35 cellular contexts compared by ENCODE assay signal in the genomic region with DNA sequence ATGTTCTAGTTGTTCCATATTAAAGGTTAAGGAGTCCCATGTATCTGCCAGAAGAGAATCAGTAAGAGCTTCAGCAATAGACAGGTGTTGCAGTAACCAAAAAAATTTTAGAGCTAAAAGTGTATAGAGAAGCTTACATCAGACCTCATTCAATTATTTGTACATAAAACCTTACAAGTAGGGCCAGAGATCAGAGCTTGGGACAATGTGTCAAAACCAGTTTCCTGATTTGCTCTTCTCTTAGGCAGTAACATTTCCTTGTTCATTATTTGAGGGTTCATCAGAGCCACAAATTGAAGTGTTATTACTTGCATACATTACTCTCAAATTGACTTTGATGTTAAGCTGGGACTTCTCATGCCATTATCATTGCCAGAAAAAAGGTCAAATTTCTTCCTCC.
"Had no signal": no experiment of that assay in that cellular context is flagged by ENCODE, and none has a peak within 500 bp of the region (broad histone marks: within the 10 kb centered on the region; RNA-seq: fewer than 3 reads in every experiment).

No MANE protein-coding gene starts in this region.

- H3K9me3 Mint-ChIP-seq: activated B cell treated with CpG ODN at 0.5 μM for 24 hours; activated CD8-positive, alpha-beta T cell treated with anti-CD3 and anti-CD28 coated beads for 36 hours; activated naive CD4-positive, alpha-beta T cell treated with anti-CD3 and anti-CD28 coated beads for 36 hours; activated naive CD4-positive, alpha-beta T cell treated with anti-CD3 and anti-CD28 coated beads, Interleukin-2, amount 50 U/mL, for 24 hours; activated naive CD8-positive, alpha-beta T cell treated with anti-CD3 and anti-CD28 coated beads for 36 hours; activated naive CD8-positive, alpha-beta T cell treated with anti-CD3 and anti-CD28 coated beads, Interleukin-2, amount 50 U/mL, for 24 hours; activated T-cell treated with anti-CD3 and anti-CD28 coated beads, Interleukin-2, amount 50 U/mL, for 4 hours; activated T-helper 1 cell treated with anti-CD3 and anti-CD28 coated beads, Interleukin-12 subunit alpha, Interleukin-12 subunit beta, Interleukin-2, Interleukin-4 antibody, amounts not matched to agents 30 ng/mL and 10 ng/mL and 1 ng/mL, durations not matched to agents 14 hours and 24 hours and 36 hours; activated T-helper 2 cell treated with anti-CD3 and anti-CD28 coated beads, Interferon-gamma antibody, Interleukin-2, Interleukin-4, amounts not matched to agents 10 μg/mL and 5 μg/mL and 100 μg/mL, durations not matched to agents 14 hours and 24 hours and 36 hours; dendritic cell treated with granulocyte-macrophage colony-stimulating factor and Interleukin-4, amounts not matched to agents 40 ng/mL and 50 ng/mL, for 4 days; T-helper 2 cell treated with Interferon-gamma antibody and Interleukin-4, amounts not matched to agents 5 μg/mL and 100 μg/mL, for 36 hours had no signal

- ATAC-seq: activated CD4-positive, CD25-positive, alpha-beta regulatory T cell treated with anti-CD3 and anti-CD28 coated beads, Interleukin-2, amount 50 U/mL, for 24 hours; activated CD8-positive, alpha-beta T cell treated with anti-CD3 and anti-CD28 coated beads for 36 hours; activated naive CD8-positive, alpha-beta T cell treated with anti-CD3 and anti-CD28 coated beads, Interleukin-2, amount 50 U/mL, for 24 hours; activated T-cell treated with anti-CD3 and anti-CD28 coated beads, Interleukin-2, amount 50 U/mL, for 4 hours; body of pancreas; foreskin keratinocyte; gastrocnemius medialis; heart left ventricle; T-helper 17 cell had no signal

- H3K4me3 Mint-ChIP-seq: activated B cell treated with CpG ODN at 0.5 μM for 24 hours; activated CD8-positive, alpha-beta T cell treated with anti-CD3 and anti-CD28 coated beads for 36 hours; activated naive CD4-positive, alpha-beta T cell treated with anti-CD3 and anti-CD28 coated beads for 36 hours; activated naive CD4-positive, alpha-beta T cell treated with anti-CD3 and anti-CD28 coated beads, Interleukin-2, amount 50 U/mL, for 24 hours; activated naive CD8-positive, alpha-beta T cell treated with anti-CD3 and anti-CD28 coated beads for 36 hours; activated naive CD8-positive, alpha-beta T cell treated with anti-CD3 and anti-CD28 coated beads, Interleukin-2, amount 50 U/mL, for 24 hours; activated T-cell treated with anti-CD3 and anti-CD28 coated beads, Interleukin-2, amount 50 U/mL, for 4 hours; activated T-helper 1 cell treated with anti-CD3 and anti-CD28 coated beads, Interleukin-12 subunit alpha, Interleukin-12 subunit beta, Interleukin-2, Interleukin-4 antibody, amounts not matched to agents 30 ng/mL and 10 ng/mL and 1 ng/mL, durations not matched to agents 14 hours and 24 hours and 36 hours; dendritic cell treated with granulocyte-macrophage colony-stimulating factor and Interleukin-4, amounts not matched to agents 40 ng/mL and 50 ng/mL, for 4 days; T-helper 17 cell; T-helper 2 cell treated with Interferon-gamma antibody and Interleukin-4, amounts not matched to agents 5 μg/mL and 100 μg/mL, for 36 hours had no signal

- DNase-seq: activated B cell treated with CpG ODN at 0.5 μM for 24 hours; activated CD4-positive, alpha-beta T cell treated with anti-CD3 and anti-CD28 coated beads for 48 hours; activated CD4-positive, alpha-beta T cell treated with anti-CD3 and anti-CD28 coated beads, Interleukin-2, amount 50 U/mL, for 1 hour; activated CD4-positive, alpha-beta T cell treated with anti-CD3 and anti-CD28 coated beads, Interleukin-2, amount 50 U/mL, for 48 hours; activated CD8-positive, alpha-beta memory T cell treated with anti-CD3 and anti-CD28 coated beads for 24 hours; activated CD8-positive, alpha-beta T cell treated with anti-CD3 and anti-CD28 coated beads for 36 hours; activated effector memory CD4-positive, alpha-beta T cell treated with anti-CD3 and anti-CD28 coated beads, Interleukin-2, amount 50 U/mL, for 16 hours; activated naive CD4-positive, alpha-beta T cell treated with anti-CD3 and anti-CD28 coated beads for 36 hours; activated naive CD8-positive, alpha-beta T cell treated with anti-CD3 and anti-CD28 coated beads for 36 hours; activated naive CD8-positive, alpha-beta T cell treated with anti-CD3 and anti-CD28 coated beads, Interleukin-2, amount 50 U/mL, for 24 hours; activated T-cell treated with anti-CD3 and anti-CD28 coated beads, Interleukin-2, amount 50 U/mL, for 4 hours; adrenal gland; amygdala; aorta; body of pancreas; caudate nucleus; cerebellar nuclear complex; colonic mucosa; dorsolateral prefrontal cortex; effector memory CD4-positive, alpha-beta T cell; erythroblast; foreskin keratinocyte; gastrocnemius medialis; glutamatergic neuron; heart left ventricle; T-helper 17 cell; T1000; WERI-Rb-1 had no signal

- H3K27ac Mint-ChIP-seq: activated B cell treated with CpG ODN at 0.5 μM for 24 hours; activated CD8-positive, alpha-beta T cell treated with anti-CD3 and anti-CD28 coated beads for 36 hours; activated naive CD4-positive, alpha-beta T cell treated with anti-CD3 and anti-CD28 coated beads for 36 hours; activated naive CD4-positive, alpha-beta T cell treated with anti-CD3 and anti-CD28 coated beads, Interleukin-2, amount 50 U/mL, for 24 hours; activated naive CD8-positive, alpha-beta T cell treated with anti-CD3 and anti-CD28 coated beads for 36 hours; activated naive CD8-positive, alpha-beta T cell treated with anti-CD3 and anti-CD28 coated beads, Interleukin-2, amount 50 U/mL, for 24 hours; activated T-helper 1 cell treated with anti-CD3 and anti-CD28 coated beads, Interleukin-12 subunit alpha, Interleukin-12 subunit beta, Interleukin-2, Interleukin-4 antibody, amounts not matched to agents 30 ng/mL and 10 ng/mL and 1 ng/mL, durations not matched to agents 14 hours and 24 hours and 36 hours; activated T-helper 2 cell treated with anti-CD3 and anti-CD28 coated beads, Interferon-gamma antibody, Interleukin-2, Interleukin-4, amounts not matched to agents 10 μg/mL and 5 μg/mL and 100 μg/mL, durations not matched to agents 14 hours and 24 hours and 36 hours; dendritic cell treated with granulocyte-macrophage colony-stimulating factor and Interleukin-4, amounts not matched to agents 40 ng/mL and 50 ng/mL, for 4 days; T-helper 17 cell; T-helper 2 cell treated with Interferon-gamma antibody and Interleukin-4, amounts not matched to agents 5 μg/mL and 100 μg/mL, for 36 hours had no signal

- H3K27me3 ChIP-seq: adrenal gland, body of pancreas, colonic mucosa, dorsolateral prefrontal cortex, esophagus muscularis mucosa, foreskin keratinocyte, gastrocnemius medialis, heart left ventricle had no signal

- H3K4me3 ChIP-seq: adrenal gland, body of pancreas, colonic mucosa, dorsolateral prefrontal cortex, esophagus muscularis mucosa, gastrocnemius medialis, heart left ventricle had no signal

- H3K36me3 ChIP-seq: adrenal gland, colonic mucosa, esophagus muscularis mucosa, gastrocnemius medialis, heart left ventricle, WERI-Rb-1 had no signal

- H3K4me1 ChIP-seq: adrenal gland, body of pancreas, colonic mucosa, esophagus muscularis mucosa, foreskin keratinocyte, gastrocnemius medialis, heart left ventricle had no signal

- H3K4me1 Mint-ChIP-seq: activated B cell treated with CpG ODN at 0.5 μM for 24 hours; activated naive CD4-positive, alpha-beta T cell treated with anti-CD3 and anti-CD28 coated beads, Interleukin-2, amount 50 U/mL, for 24 hours; activated naive CD8-positive, alpha-beta T cell treated with anti-CD3 and anti-CD28 coated beads for 36 hours; activated naive CD8-positive, alpha-beta T cell treated with anti-CD3 and anti-CD28 coated beads, Interleukin-2, amount 50 U/mL, for 24 hours; T-helper 17 cell had no signal

- H3K27me3 Mint-ChIP-seq: activated B cell treated with CpG ODN at 0.5 μM for 24 hours; activated CD8-positive, alpha-beta T cell treated with anti-CD3 and anti-CD28 coated beads for 36 hours; activated naive CD4-positive, alpha-beta T cell treated with anti-CD3 and anti-CD28 coated beads, Interleukin-2, amount 50 U/mL, for 24 hours; activated naive CD8-positive, alpha-beta T cell treated with anti-CD3 and anti-CD28 coated beads, Interleukin-2, amount 50 U/mL, for 24 hours; dendritic cell treated with granulocyte-macrophage colony-stimulating factor and Interleukin-4, amounts not matched to agents 40 ng/mL and 50 ng/mL, for 4 days had no signal

- H3K9me3 ChIP-seq: adrenal gland, body of pancreas, colonic mucosa, esophagus muscularis mucosa, gastrocnemius medialis, heart left ventricle had no signal

- H3K36me3 Mint-ChIP-seq: activated naive CD4-positive, alpha-beta T cell treated with anti-CD3 and anti-CD28 coated beads, Interleukin-2, amount 50 U/mL, for 24 hours; activated naive CD8-positive, alpha-beta T cell treated with anti-CD3 and anti-CD28 coated beads for 36 hours had no signal
